In the genomic region with DNA sequence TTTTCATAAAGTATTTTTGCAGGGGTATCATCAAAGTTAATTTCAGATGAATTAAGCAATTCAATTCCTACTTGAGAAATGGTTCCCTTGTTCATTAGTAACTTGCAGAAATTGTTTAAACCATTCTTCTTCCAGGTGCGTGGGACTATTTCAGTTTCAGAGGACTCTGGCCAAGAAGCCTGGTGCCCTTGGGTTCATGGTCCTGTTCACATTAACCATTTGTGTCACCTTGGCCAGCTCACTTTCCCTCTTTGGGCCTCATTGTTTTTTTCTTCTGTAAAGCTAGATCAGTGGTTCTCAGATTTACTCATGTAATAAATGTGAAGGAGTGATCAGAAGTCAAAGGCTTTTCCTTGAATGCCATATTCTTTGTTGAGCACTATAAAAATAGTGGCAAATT, we compare ENCODE assay signal across 25 cellular contexts.
"Had no signal": no experiment of that assay in that cellular context is flagged by ENCODE, and none has a peak within 500 bp of the region (broad histone marks: within the 10 kb centered on the region; RNA-seq: fewer than 3 reads in every experiment).

No MANE protein-coding gene starts in this region.

- H3K9me3 ChIP-seq: neutrophil, pancreas, prostate gland, right atrium auricular region, right lobe of liver, sigmoid colon, stomach, thoracic aorta, tibial artery, transverse colon, upper lobe of right lung, uterus had no signal

- ATAC-seq: naive thymus-derived CD8-positive, alpha-beta T cell; natural killer cell treated with Interleukin-12 subunit alpha and Interleukin-12 subunit beta and Interleukin-15 and Interleukin-18, amount 100 ng/mL, for 72 hours; pancreas; stimulated activated effector memory CD8-positive, alpha-beta T cell treated with anti-CD3 and anti-CD28 coated beads, Interleukin-12 subunit alpha, Interleukin-12 subunit beta, amount 100 ng/mL, for 72 hours; stimulated activated naive B cell treated with anti-CD40 and anti-IgM and Interleukin-4, amounts not matched to agents 10 μg/mL and 1 μg/mL and 100 μg/mL, for 72 hours; upper lobe of right lung had no signal

- DNase-seq: naive thymus-derived CD8-positive, alpha-beta T cell; nephron progenitor cell; nucleus accumbens; pancreas; retina; right lobe of liver; sigmoid colon; small intestine; stimulated activated CD4-positive, alpha-beta T cell treated with anti-CD3 and anti-CD28 coated beads, Interleukin-15, amount 100 ng/mL, for 24 hours; stimulated activated CD4-positive, alpha-beta T cell treated with anti-CD3 and anti-CD28 coated beads, Interleukin-2, amount 100 ng/mL, for 24 hours; stimulated activated CD4-positive, alpha-beta T cell treated with anti-CD3 and anti-CD28 coated beads, Interleukin-2, amount 100 ng/mL, for 48 hours; stimulated activated CD4-positive, alpha-beta T cell treated with anti-CD3 and anti-CD28 coated beads, Interleukin-4, amount 100 ng/mL, for 24 hours; stimulated activated naive B cell treated with anti-CD40 and anti-IgM and Interleukin-4, amounts not matched to agents 10 μg/mL and 1 μg/mL and 100 μg/mL, for 72 hours; stimulated activated naive CD4-positive, alpha-beta T cell treated with Interleukin-2 at 50 U/mL for 16 hours; stomach; tibial artery; transverse colon; upper lobe of right lung; uterus had no signal

- H3K4me1 ChIP-seq: pancreas, prostate gland, right atrium auricular region, sigmoid colon, stomach, tibial artery, uterus had no signal

- H3K4me3 ChIP-seq: pancreas, prostate gland, right atrium auricular region, right lobe of liver, sigmoid colon, stomach, thoracic aorta, tibial artery, transverse colon, upper lobe of right lung, uterus had no signal

- H3K27me3 ChIP-seq: neutrophil, pancreas, right atrium auricular region, right lobe of liver, sigmoid colon, stomach, transverse colon, upper lobe of right lung, uterus had no signal

- H3K27ac ChIP-seq: neutrophil, pancreas, prostate gland, right atrium auricular region, sigmoid colon, stomach, thoracic aorta, tibial artery, transverse colon, upper lobe of right lung, uterus had no signal

- H3K36me3 ChIP-seq: neutrophil, pancreas, prostate gland, right atrium auricular region, right lobe of liver, sigmoid colon, stomach, thoracic aorta, tibial artery, transverse colon, upper lobe of right lung, uterus had no signal
